In the genomic region with DNA sequence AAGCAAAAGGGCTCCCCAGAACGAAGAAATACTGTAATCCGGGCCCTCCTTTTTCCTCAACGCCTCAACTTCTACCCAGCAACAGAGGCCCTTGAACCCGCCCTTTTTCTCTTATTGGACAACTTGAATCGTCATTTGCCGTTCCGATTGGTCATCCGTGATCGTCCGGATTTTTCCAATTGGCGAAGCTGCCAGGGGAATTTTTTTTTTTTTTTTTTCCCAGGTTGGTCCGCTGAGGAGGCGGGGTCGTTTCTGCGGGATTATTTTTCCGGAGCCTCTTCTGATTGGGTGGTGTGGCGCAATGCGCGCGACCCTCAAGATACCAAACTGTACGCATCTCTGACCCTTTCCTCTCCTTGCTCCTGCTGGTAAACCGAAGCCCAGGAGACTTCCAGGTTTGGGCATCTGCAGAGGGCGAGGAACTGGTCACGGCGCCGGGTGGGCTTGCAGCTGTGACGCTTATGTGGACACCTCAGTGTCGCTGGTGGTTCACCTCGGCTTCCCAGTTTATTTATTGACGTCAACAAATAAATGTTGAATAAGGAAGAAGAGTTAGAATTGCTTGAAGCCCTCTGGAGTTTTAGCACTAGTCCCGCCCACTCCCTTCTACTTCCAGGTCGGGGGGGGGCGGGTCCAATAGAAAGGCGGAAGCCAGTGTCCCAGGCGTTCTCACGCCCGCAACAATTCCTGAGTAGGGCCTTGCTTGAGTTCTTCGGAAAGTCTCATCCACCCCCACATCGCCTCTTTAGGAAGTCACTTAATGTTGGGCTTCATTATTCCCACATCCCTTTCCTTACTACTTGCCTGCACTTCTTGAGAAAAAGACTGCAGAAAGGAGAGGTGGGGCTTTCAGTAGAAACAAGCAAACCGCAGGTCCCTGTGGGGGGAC, we compare ENCODE assay signal across 8 cellular contexts.
DNase-seq lines count a peak whose midpoint lies in the region; ATAC-seq and FAIRE-seq lines count a peak whose summit lies in the region.

Gene TTC9C (plus strand): TSS at position 654 of the 889 bp plus-strand sequence. CDS start 363 bp downstream, outside the sequence.

- FAIRE-seq in GM19239 (lab: Jason Lieb, UNC) = peak; percentile 91

- ATAC-seq in HG03457 (IDR thresholded peaks at IDR 0.05; ENCODE audit: unreplicated experiment) = peak; percentile 42

- H3K27ac ChIP-seq in cingulate gyrus (ENCODE audit: low read depth, low read length) = peak within 1 kb of the TSS; percentile 99

- peak; percentile 94 for DNase-seq in Ammon's horn (ENCODE audit: low spot score)
- DNase-seq in GM19239 (ENCODE audit: insufficient read length, low spot score) = peak; percentile 48
- peak; percentile 81 for DNase-seq in NCI-H524 treated with DMSO at 0.1 percent for 48 hours (lab: John Stamatoyannopoulos, UW)
- DNase-seq in activated CD4-positive, alpha-beta T cell treated with anti-CD3 and anti-CD28 coated beads for 4 hours = peak; percentile 84 to 88
- DNase-seq in kidney tubule cell (ENCODE audit: low spot score) = peak; percentile 98
- peak; percentile 64 to 85 (median 68) for DNase-seq in stimulated activated CD4-positive, alpha-beta T cell treated with anti-CD3 and anti-CD28 coated beads, Interleukin-1b, Interleukin-23, amount 100 ng/mL, for 24 hours (ENCODE audit: low read depth in 4 of 4, low spot score in 1 of 4)

Comparison
In these comparisons a context has a peak if more than half of its experiments do, and no peak if none do; other contexts are left out.
1. Peak in every context shown above with its lines: DNase-seq, ATAC-seq and H3K27ac ChIP-seq.
2. DNase-seq: peak in every context shown above with its lines; median percentile 98 in kidney tubule cell; 94 in Ammon's horn; 86 in activated CD4-positive, alpha-beta T cell treated with anti-CD3 and anti-CD28 coated beads for 4 hours; 81 in NCI-H524 treated with DMSO at 0.1 percent for 48 hours; 68 in stimulated activated CD4-positive, alpha-beta T cell treated with anti-CD3 and anti-CD28 coated beads, Interleukin-1b, Interleukin-23, amount 100 ng/mL, for 24 hours; 48 in GM19239.